ENCODE assay signal across 10 cellular contexts in the genomic region with DNA sequence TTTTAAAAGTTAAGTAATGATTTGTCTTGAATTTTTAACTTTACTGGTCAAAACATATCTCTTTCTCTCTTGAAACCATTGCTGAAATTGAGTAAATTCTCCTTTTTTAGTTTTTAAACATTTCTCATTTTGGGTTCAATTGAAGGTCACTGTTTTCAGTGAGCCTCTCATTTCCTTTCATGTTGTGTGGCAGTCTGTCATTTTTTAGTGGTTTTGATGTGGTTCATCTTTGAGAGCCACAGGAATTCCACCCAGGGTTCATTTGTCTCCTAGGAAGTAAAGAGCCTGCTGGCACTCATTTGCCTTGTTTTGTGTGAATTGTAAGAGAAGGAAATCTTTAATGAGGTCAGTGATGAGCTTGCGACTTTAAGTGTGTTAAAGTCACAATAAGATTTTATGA. TPM values are rescaled to one million over a fixed set of nuclear protein-coding genes. Genes with fewer than 3 reads are reported as not detected.
DNase-seq lines count a peak whose midpoint lies in the region; ATAC-seq, FAIRE-seq and TF ChIP-seq lines count a peak whose summit lies in the region.
"Had no signal": no experiment of that assay in that cellular context is flagged by ENCODE, and none has a peak within 500 bp of the region (broad histone marks: within the 10 kb centered on the region; RNA-seq: fewer than 3 reads in every experiment).

No MANE protein-coding gene starts in this region.

- in situ Hi-C loops in GM12878 (cut with MboI): no loop called here

- WGBS in GM12878 (ENCODE audit: insufficient coverage, insufficient replicate concordance, low lambda C conversion rate, missing lambda C conversion rate): 79% methylated on average over 1 of the region's 1 CpG

- H3K4me1 Mint-ChIP-seq in activated CD8-positive, alpha-beta T cell treated with anti-CD3 and anti-CD28 coated beads for 36 hours (ENCODE audit: low read depth): peaks cover 19% of the 10 kb centered on the region
- H3K4me1 Mint-ChIP-seq in activated CD8-positive, alpha-beta T cell treated with anti-CD3 and anti-CD28 coated beads, Interleukin-2, amount 10 ng/mL, durations not matched to agents 7 days and 5 days (ENCODE audit: low read depth): peaks cover 24% of the 10 kb centered on the region

- BruUV-seq in GM12878 (replicated peaks; lab: Mats Ljungman, UMichigan): no TSS peak

- TF ChIP-seq RAD21 in GM12878 (IDR thresholded peaks at IDR 0.05; ENCODE audit: insufficient read depth, low read depth, low read length): no peak

- no peaks in the 10 kb centered on the region for H3K9me3 Mint-ChIP-seq in activated CD8-positive, alpha-beta T cell treated with anti-CD3 and anti-CD28 coated beads for 36 hours
- H3K9me3 Mint-ChIP-seq in activated CD8-positive, alpha-beta T cell treated with anti-CD3 and anti-CD28 coated beads, Interleukin-2, amount 10 ng/mL, durations not matched to agents 7 days and 5 days (ENCODE audit: insufficient read depth): peaks cover 4% of the 10 kb centered on the region

- no peaks in the 10 kb centered on the region for H3K79me2 ChIP-seq in GM12878 (ENCODE audit: control insufficient read depth, insufficient read depth, low read length)

- SMC1A ChIA-PET in GM12878 (lab: Charles Lee; ENCODE audit: uncharacterized antibody, unreplicated experiment): interaction anchor here (1.1 kb wide), 1 partner anchor 14 kb away, joined by 3 read pairs; no protein-coding TSS in a partner anchor

- no peaks in the 10 kb centered on the region for H3K36me3 ChIP-seq in GM12878 (ENCODE audit: control insufficient read depth in 2 of 2, insufficient read depth in 2 of 2, low read length in 1 of 2)
- peaks cover 5% of the 10 kb centered on the region for H3K36me3 ChIP-seq in skeletal muscle satellite cell (ENCODE audit: insufficient read depth, low read length)
- H3K36me3 ChIP-seq in right atrium auricular region: no peaks in the 10 kb centered on the region

- H3K4me2 ChIP-seq in GM12878 (ENCODE audit: control insufficient read depth, insufficient read depth): peak overlapping the region; percentile 63
- peak overlapping the region; percentile 3 for H3K4me2 ChIP-seq in skeletal muscle satellite cell (ENCODE audit: low read length)

- no peak overlapping the region for H3K27ac Mint-ChIP-seq in activated CD8-positive, alpha-beta T cell treated with anti-CD3 and anti-CD28 coated beads for 36 hours
- H3K27ac Mint-ChIP-seq in activated CD8-positive, alpha-beta T cell treated with anti-CD3 and anti-CD28 coated beads, Interleukin-2, amount 10 ng/mL, durations not matched to agents 7 days and 5 days: no peak overlapping the region

- H3K4me3 Mint-ChIP-seq in activated CD8-positive, alpha-beta T cell treated with anti-CD3 and anti-CD28 coated beads for 36 hours: no peak overlapping the region
- no peak overlapping the region for H3K4me3 Mint-ChIP-seq in activated CD8-positive, alpha-beta T cell treated with anti-CD3 and anti-CD28 coated beads, Interleukin-2, amount 10 ng/mL, durations not matched to agents 7 days and 5 days

- H3K27me3 Mint-ChIP-seq in activated CD8-positive, alpha-beta T cell treated with anti-CD3 and anti-CD28 coated beads for 36 hours: peaks cover 4% of the 10 kb centered on the region
- peaks cover 8% of the 10 kb centered on the region for H3K27me3 Mint-ChIP-seq in activated CD8-positive, alpha-beta T cell treated with anti-CD3 and anti-CD28 coated beads, Interleukin-2, amount 10 ng/mL, durations not matched to agents 7 days and 5 days (ENCODE audit: low read depth)

- peak; percentile 18 for FAIRE-seq in GM12878 (lab: Jason Lieb, UNC)

- H3K36me3 Mint-ChIP-seq in activated CD8-positive, alpha-beta T cell treated with anti-CD3 and anti-CD28 coated beads for 36 hours (ENCODE audit: low read depth): no peaks in the 10 kb centered on the region
- no peaks in the 10 kb centered on the region for H3K36me3 Mint-ChIP-seq in activated CD8-positive, alpha-beta T cell treated with anti-CD3 and anti-CD28 coated beads, Interleukin-2, amount 10 ng/mL, durations not matched to agents 7 days and 5 days (ENCODE audit: low read depth)

- peak; percentile 42 for ATAC-seq in activated CD8-positive, alpha-beta T cell treated with anti-CD3 and anti-CD28 coated beads for 36 hours
- no peak for ATAC-seq in activated CD8-positive, alpha-beta T cell treated with anti-CD3 and anti-CD28 coated beads, Interleukin-2, amount 10 ng/mL, durations not matched to agents 7 days and 5 days
- ATAC-seq in HG03378 (IDR thresholded peaks at IDR 0.05; ENCODE audit: unreplicated experiment) (peak; percentile 73), GM12878 (no peak)

- no peak for DNase-seq in activated CD8-positive, alpha-beta T cell treated with anti-CD3 and anti-CD28 coated beads for 36 hours
- DNase-seq in activated CD8-positive, alpha-beta T cell treated with anti-CD3 and anti-CD28 coated beads, Interleukin-2, amount 10 ng/mL, durations not matched to agents 7 days and 5 days: no peak
- DNase-seq in GM12878 (ENCODE audit: low read depth, low spot score) (no peak), right atrium auricular region (ENCODE audit: low spot score) (no peak), putamen (ENCODE audit: low spot score) (no peak), NCI-H2029 treated with DMSO at 0.1 percent for 48 hours (lab: John Stamatoyannopoulos, UW) (no peak)
- DNase-seq: activated naive CD4-positive, alpha-beta T cell; NCI-H187 had no signal

- no peak overlapping the region for H3K27ac ChIP-seq in GM12878 (ENCODE audit: control insufficient read depth, insufficient read depth)
- H3K27ac ChIP-seq in right atrium auricular region: no peak overlapping the region

- RAD21 ChIA-PET in GM12878 (lab: Charles Lee; ENCODE audit: unreplicated experiment): no interaction called here

- no peaks in the 10 kb centered on the region for H3K9me3 ChIP-seq in GM12878 (replicated peaks; ENCODE audit: control insufficient read depth, insufficient read depth, low read length)
- H3K9me3 ChIP-seq in skeletal muscle satellite cell (replicated peaks; ENCODE audit: low read length): no peaks in the 10 kb centered on the region
- no peaks in the 10 kb centered on the region for H3K9me3 ChIP-seq in right atrium auricular region

- H3K4me1 ChIP-seq in GM12878 (ENCODE audit: control insufficient read depth, insufficient read depth, low read length): peaks cover 16% of the 10 kb centered on the region
- H3K4me1 ChIP-seq in skeletal muscle satellite cell (ENCODE audit: control insufficient read depth, insufficient read depth, low read length): peaks cover 10% of the 10 kb centered on the region
- H3K4me1 ChIP-seq in right atrium auricular region: no peaks in the 10 kb centered on the region

- no peak for TF ChIP-seq EP300 in GM12878 (IDR thresholded peaks at IDR 0.05; ENCODE audit: borderline replicate concordance in 1 of 2, control insufficient read depth in 1 of 2, low read depth in 2 of 2, low read length in 2 of 2)

- H4K20me1 ChIP-seq in GM12878 (ENCODE audit: control insufficient read depth, insufficient read depth): no peaks in the 10 kb centered on the region

- no peak for TF ChIP-seq POLR2A in GM12878 (IDR thresholded peaks at IDR 0.05; ENCODE audit: low read depth, low read length)

- H3K27me3 ChIP-seq in GM12878 (replicated peaks in 1 of 2; ENCODE audit: control insufficient read depth in 2 of 2, insufficient read depth in 2 of 2, low read length in 1 of 2) (no peaks in the 10 kb centered on the region; a peak in 3 of 4 replicates), skeletal muscle satellite cell (ENCODE audit: control insufficient read depth, insufficient read depth, low read length) (no peaks in the 10 kb centered on the region), right atrium auricular region (no peaks in the 10 kb centered on the region)

- POLR2A ChIA-PET in activated CD8-positive, alpha-beta T cell treated with anti-CD3 and anti-CD28 coated beads for 36 hours (lab: Charles Lee): no interaction called here
- POLR2A ChIA-PET in activated CD8-positive, alpha-beta T cell treated with anti-CD3 and anti-CD28 coated beads, Interleukin-2, amount 10 ng/mL, durations not matched to agents 7 days and 5 days (lab: Charles Lee): no interaction called here
- POLR2A ChIA-PET in GM12878 (lab: Charles Lee): no interaction called here

- CTCF ChIA-PET in activated CD8-positive, alpha-beta T cell treated with anti-CD3 and anti-CD28 coated beads for 36 hours (lab: Charles Lee): interaction anchor here (3.4 kb wide), 1 partner anchor 15 kb away, joined by 21 read pairs; no protein-coding TSS in a partner anchor
- CTCF ChIA-PET in activated CD8-positive, alpha-beta T cell treated with anti-CD3 and anti-CD28 coated beads, Interleukin-2, amount 10 ng/mL, durations not matched to agents 7 days and 5 days (lab: Charles Lee): interaction anchor here (0.7 to 1.2 kb wide), 3 partner anchors 15 to 514 kb away, joined by 3 to 5 read pairs (median 5); no protein-coding TSS in a partner anchor
- CTCF ChIA-PET in GM12878 (lab: Yijun Ruan, JAX): interaction anchor here (1.1 kb wide), 1 partner anchor 15 kb away, joined by 4 read pairs; no protein-coding TSS in a partner anchor

- H2AFZ ChIP-seq in GM12878 (ENCODE audit: control insufficient read depth, low read depth, low read length): no peak overlapping the region

- intact Hi-C loops in activated CD8-positive, alpha-beta T cell treated with anti-CD3 and anti-CD28 coated beads for 36 hours (cut with micrococcal nuclease): no loop called here
- intact Hi-C loops in GM12878 (cut with micrococcal nuclease; ENCODE audit: unreplicated experiment): loop anchor here (5.0 kb wide), 1 partner anchor 203 kb away; no protein-coding TSS in a partner anchor

- H3K9ac ChIP-seq in GM12878 (ENCODE audit: control insufficient read depth, insufficient read depth, low read length) (no peak overlapping the region), skeletal muscle satellite cell (ENCODE audit: low read depth, low read length) (no peak overlapping the region)

- H3K4me3 ChIP-seq in GM12878 (no peak overlapping the region), skeletal muscle satellite cell (ENCODE audit: low read length) (no peak overlapping the region), right atrium auricular region (no peak overlapping the region)

- TF ChIP-seq CTCF in activated CD8-positive, alpha-beta T cell treated with anti-CD3 and anti-CD28 coated beads for 36 hours (IDR thresholded peaks at IDR 0.05): no peak
- TF ChIP-seq CTCF in GM12878 (IDR thresholded peaks at IDR 0.05 in 2 of 3, conservative IDR thresholded peaks at IDR 0.05 in 1 of 3; ENCODE audit: control insufficient read depth in 2 of 3, extremely low read depth in 1 of 3, insufficient read depth in 1 of 3, low read depth in 3 of 3, low read length in 3 of 3) (no peak), right atrium auricular region (IDR thresholded peaks at IDR 0.05) (no peak)

RNA-seq across cellular contexts. Expression of a gene that starts 10.4 kb away (rescaled TPM):
- not detected for total RNA-seq in activated CD8-positive, alpha-beta T cell treated with anti-CD3 and anti-CD28 coated beads for 36 hours
- total RNA-seq in activated CD8-positive, alpha-beta T cell treated with anti-CD3 and anti-CD28 coated beads, Interleukin-2, amount 10 ng/mL, durations not matched to agents 7 days and 5 days: not detected
- 0.38 TPM in 1 of 2 replicates, not detected in the other for total RNA-seq in GM12878 (2013; cell fraction: nucleolus; rRNA removed)
- total RNA-seq in GM12878 (2014; rRNA removed) (0.16 TPM in 1 of 2 replicates, not detected in the other), GM12878 (2014; rRNA removed; fragmentation: Illumina TruSeq; extraction: Trizol) (not detected in 2 replicates), GM12878 (2021) (0.15 and 0.29 TPM in 2 replicates), right atrium auricular region (10 to 100 TPM in 1 of 2 donors, 1 to 10 TPM in 1; 9.0 to 15.8 TPM)
- polyA plus RNA-seq in GM12878 (2011; ENCODE audit: low read depth): not detected
- polyA plus RNA-seq in GM12878 (2011; rRNA removed) (not detected in 2 replicates), GM12878 (2014; fragmentation: Illumina TruSeq; extraction: Trizol) (not detected in 2 replicates), GM12878 (2014; fragmentation: Nextera tagmentation; extraction: Ambion mirVana) (not detected), GM12878 (2014; rRNA removed) (not detected in 2 replicates), GM12878 (2016; fragmentation: Nextera tagmentation; extraction: Ambion mirVana) (not detected)
- 0.03 TPM in 1 of 2 replicates, not detected in the other for polyA plus RNA-seq in GM12878 (2011; cell fraction: cytosol; rRNA removed)
- not detected in 2 replicates for polyA plus RNA-seq in GM12878 (2011; cell fraction: nucleus; rRNA removed)
- polyA plus RNA-seq in GM12878 (2012): 0.15 TPM in 1 of 2 replicates, not detected in the other
- not detected in 2 replicates for polyA minus RNA-seq in GM12878 (2011; rRNA and poly(A)+ RNA removed)
- polyA minus RNA-seq in GM12878 (2011; cell fraction: cytosol; rRNA and poly(A)+ RNA removed): not detected in 2 replicates
- not detected in 2 replicates for polyA minus RNA-seq in GM12878 (2011; cell fraction: nucleus; rRNA and poly(A)+ RNA removed)
- 286 and 615 TPM in 2 replicates for total RNA-seq in skeletal muscle satellite cell (2012; rRNA removed)

Comparison
In these comparisons a context has a peak if more than half of its experiments do, and no peak if none do; other contexts are left out.
1. ATAC-seq: peak in activated CD8-positive, alpha-beta T cell treated with anti-CD3 and anti-CD28 coated beads for 36 hours (single experiment) and HG03378 (single experiment); none in activated CD8-positive, alpha-beta T cell treated with anti-CD3 and anti-CD28 coated beads, Interleukin-2, amount 10 ng/mL, durations not matched to agents 7 days and 5 days (single experiment) and GM12878 (single experiment).
2. RNA of a gene that starts 10.4 kb away (total RNA-seq): 9.0 to 15.8 TPM in right atrium auricular region; not detected in activated CD8-positive, alpha-beta T cell treated with anti-CD3 and anti-CD28 coated beads for 36 hours, not detected in activated CD8-positive, alpha-beta T cell treated with anti-CD3 and anti-CD28 coated beads, Interleukin-2, amount 10 ng/mL, durations not matched to agents 7 days and 5 days and 0.15 to 0.38 TPM in GM12878; every median in the first group is over 4 times any median in the second.